1 cellular context compared by ENCODE assay signal in the genomic region with DNA sequence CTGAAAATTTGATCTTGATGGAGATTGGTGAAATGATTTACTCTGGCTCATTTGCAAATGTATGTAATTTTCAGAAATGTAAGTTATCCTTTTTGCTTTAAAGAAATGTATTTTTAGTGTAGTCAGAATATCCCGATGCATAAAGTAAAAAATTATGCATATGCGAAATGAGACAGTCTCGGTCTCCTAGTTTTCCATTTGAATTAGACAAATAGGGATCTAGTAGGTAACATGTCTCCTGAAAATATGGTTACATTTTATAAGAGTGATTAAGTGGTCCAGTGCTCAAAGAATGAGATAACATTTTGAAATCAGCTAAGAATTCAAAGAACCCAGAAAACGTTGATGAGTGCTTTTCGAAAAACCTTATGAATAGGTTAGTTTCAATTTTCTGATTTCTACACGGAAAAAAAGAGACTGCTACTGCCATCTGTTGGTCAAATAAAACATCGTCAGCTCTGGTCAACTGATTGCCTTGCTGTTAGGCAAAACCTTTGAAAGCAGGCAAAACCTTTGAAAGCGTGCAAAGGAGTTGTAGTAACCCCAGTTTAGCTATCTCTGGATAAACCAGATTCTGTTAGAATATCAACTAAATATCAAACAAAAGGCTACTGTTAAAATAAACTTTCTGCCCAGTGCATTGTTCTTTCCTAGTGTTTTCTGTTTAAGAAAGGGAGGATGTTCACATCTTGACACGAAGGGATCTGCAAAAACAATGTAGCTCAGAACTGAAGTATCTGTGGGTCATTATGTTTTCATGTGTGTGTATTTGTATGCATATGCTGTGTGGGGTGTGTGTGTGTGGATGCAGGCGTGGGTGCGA.
TF ChIP-seq lines count a peak whose summit lies in the region.

No MANE protein-coding gene starts in this region.

TF ChIP-seq in WTC11, 78 proteins besides CTCF, POLR2A, EP300 and RAD21 (continued from another document):
- TF ChIP-seq ZBTB43 (CRISPR knock-in tag; IDR thresholded peaks at IDR 0.05), result no peak
- TF ChIP-seq ZNF219 (CRISPR knock-in tag; IDR thresholded peaks at IDR 0.05; ENCODE audit: borderline replicate concordance), result no peak
- no peak for TF ChIP-seq HMGA2 (CRISPR knock-in tag; IDR thresholded peaks at IDR 0.05)
- TF ChIP-seq NR3C1 (CRISPR knock-in tag; conservative IDR thresholded peaks at IDR 0.05; ENCODE audit: low read depth), result no peak
- TF ChIP-seq, protein P1, sequence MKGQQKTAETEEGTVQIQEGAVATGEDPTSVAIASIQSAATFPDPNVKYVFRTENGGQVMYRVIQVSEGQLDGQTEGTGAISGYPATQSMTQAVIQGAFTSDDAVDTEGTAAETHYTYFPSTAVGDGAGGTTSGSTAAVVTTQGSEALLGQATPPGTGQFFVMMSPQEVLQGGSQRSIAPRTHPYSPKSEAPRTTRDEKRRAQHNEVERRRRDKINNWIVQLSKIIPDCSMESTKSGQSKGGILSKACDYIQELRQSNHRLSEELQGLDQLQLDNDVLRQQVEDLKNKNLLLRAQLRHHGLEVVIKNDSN (CRISPR knock-in tag; IDR thresholded peaks at IDR 0.05), result no peak
TF ChIP-seq in WTC11: peak in this region for 0.
